ENCODE assay signal across 6 cellular contexts in genomic region chr2:108435578-108435977, GRCh38. TPM values are rescaled to one million over a fixed set of nuclear protein-coding genes. Genes with fewer than 3 reads are reported as not detected.
"Had no signal": no experiment of that assay in that cellular context is flagged by ENCODE, and none has a peak within 500 bp of the region (broad histone marks: within the 10 kb centered on the region; RNA-seq: fewer than 3 reads in every experiment).

No MANE protein-coding gene starts in this region.

RNA-seq across cellular contexts. Expression of gene SULT1C4, which starts 57.8 kb away (rescaled TPM):
- total RNA-seq: OCI-LY7, PC-3, PC-9, RPMI7951, SK-MEL-5, T-cell had no signal
